Comparison of ENCODE assay signal across 8 cellular contexts in genomic region chr6:122839477-122839876, GRCh38. TPM values are rescaled to one million over a fixed set of nuclear protein-coding genes. Genes with fewer than 3 reads are reported as not detected.
DNase-seq lines count a peak whose midpoint lies in the region; ATAC-seq, FAIRE-seq and TF ChIP-seq lines count a peak whose summit lies in the region.

No MANE protein-coding gene starts in this region.

- no peak overlapping the region for H3K27ac Mint-ChIP-seq in T-cell
- peak overlapping the region in 1 of 5 experiments; percentile 13 for H3K27ac Mint-ChIP-seq in brain

- DNase-seq in A172 (ENCODE audit: low spot score) (peak; percentile 43), NCI-H1092 treated with DMSO at 0.1 percent for 48 hours (lab: John Stamatoyannopoulos, UW) (peak; percentile 27), T-cell (peak in 27 of 34 experiments; percentile 1 to 42 (median 20))
- DNase-seq in stimulated activated CD4-positive, alpha-beta T cell treated with anti-CD3 and anti-CD28 coated beads, Interleukin-1b, Interleukin-23, amount 100 ng/mL, for 24 hours (ENCODE audit: low read depth in 4 of 4, low spot score in 1 of 4): peak; percentile 5 to 29 (median 18)

- H3K27me3 Mint-ChIP-seq in T-cell: peaks cover 4 to 12% of the 10 kb centered on the region in 2 donors
- peaks cover 7% of the 10 kb centered on the region for H3K27me3 Mint-ChIP-seq in brain

- no peaks in the 10 kb centered on the region for H3K4me1 Mint-ChIP-seq in T-cell
- H3K4me1 Mint-ChIP-seq in brain: no peaks in the 10 kb centered on the region

- CTCF ChIA-PET in T-cell (lab: Charles Lee): interaction anchor here (0.6 to 2.5 kb wide), 16 partner anchors 11 to 362 kb away, joined by 3 to 36 read pairs (median 4); no protein-coding TSS in a partner anchor

- H3K4me3 Mint-ChIP-seq in T-cell (no peak overlapping the region), brain (no peak overlapping the region)

- POLR2A ChIA-PET in T-cell (lab: Charles Lee): no interaction called here

- TF ChIP-seq CTCF in GM12874 (IDR thresholded peaks at IDR 0.05; ENCODE audit: insufficient read depth, low read depth, low read length) (peak; percentile 51), brain (conservative IDR thresholded peaks at IDR 0.05) (peak; percentile 71 to 72)

- FAIRE-seq in islet of Langerhans (lab: Jason Lieb, UNC): peak; percentile 89

- ATAC-seq in HG02642 (IDR thresholded peaks at IDR 0.05; ENCODE audit: poor library complexity, unreplicated experiment): peak; percentile 95
- peak in 2 of 4 experiments; percentile 27 to 49 for ATAC-seq in T-cell (replicated peaks in 1 of 4)

- H3K9me3 Mint-ChIP-seq in T-cell: no peaks in the 10 kb centered on the region
- no peaks in the 10 kb centered on the region for H3K9me3 Mint-ChIP-seq in brain

- H3K36me3 Mint-ChIP-seq in T-cell (no peaks in the 10 kb centered on the region), brain (no peaks in the 10 kb centered on the region)

RNA-seq across cellular contexts. Expression of gene SMPDL3A, which starts 50.4 kb away (rescaled TPM):
- 5.3 and 6.3 TPM in 2 replicates for total RNA-seq in A172 (2014; rRNA removed; shearing (Covaris generic))
- total RNA-seq in T-cell: under 1 TPM in 1 of 5 donors, not detected in 4; 0.16 TPM
- 3.2 TPM for polyA plus RNA-seq in brain (ENCODE audit: insufficient read depth, low read depth, low replicate concordance)

RNA-seq across cellular contexts. Expression of gene FABP7, which starts 60.0 kb away (rescaled TPM):
- total RNA-seq in A172 (2014; rRNA removed; shearing (Covaris generic)): 0.19 TPM in 1 of 2 replicates, not detected in the other
- not detected for total RNA-seq in T-cell
- 31.2 TPM for polyA plus RNA-seq in brain (ENCODE audit: insufficient read depth, low read depth, low replicate concordance)
